8 cellular contexts compared by ENCODE assay signal in genomic region chr20:58650181-58650775, GRCh38. TPM values are rescaled to one million over a fixed set of nuclear protein-coding genes. Genes with fewer than 3 reads are reported as not detected.
DNase-seq lines count a peak whose midpoint lies in the region; ATAC-seq, FAIRE-seq and TF ChIP-seq lines count a peak whose summit lies in the region.

No MANE protein-coding gene starts in this region.

- no peak for TF ChIP-seq CTCF in BE2C (IDR thresholded peaks at IDR 0.05; ENCODE audit: low read depth, low read length)
- TF ChIP-seq CTCF in RWPE2 (IDR thresholded peaks at IDR 0.05; ENCODE audit: poor library complexity, severe bottlenecking), result no peak
- peak in 2 of 3 experiments; percentile 41 to 62; a peak in 4 of 6 replicates for TF ChIP-seq CTCF in GM12878 (IDR thresholded peaks at IDR 0.05 in 2 of 3, conservative IDR thresholded peaks at IDR 0.05 in 1 of 3; ENCODE audit: control insufficient read depth in 2 of 3, extremely low read depth in 1 of 3, insufficient read depth in 1 of 3, low read depth in 3 of 3, low read length in 3 of 3)
- peak in 1 of 3 experiments; percentile 49 for TF ChIP-seq CTCF in keratinocyte (optimal IDR thresholded peaks at IDR 0.05 in 1 of 3, IDR thresholded peaks at IDR 0.05 in 1 of 3, conservative IDR thresholded peaks at IDR 0.05 in 1 of 3; ENCODE audit: extremely low read depth in 1 of 3, insufficient read depth in 2 of 3, low read length in 3 of 3)

- no TSS peak for BruUV-seq in GM12878 (replicated peaks; lab: Mats Ljungman, UMichigan)

- H3K4me2 ChIP-seq in GM12878 (ENCODE audit: control insufficient read depth, insufficient read depth), result peak overlapping the region; percentile 93
- H3K4me2 ChIP-seq in keratinocyte (ENCODE audit: control insufficient read depth, extremely low read depth, insufficient read depth, low read depth, low read length), result peak overlapping the region; percentile 73

- H3K36me3 ChIP-seq in BE2C (no peaks in the 10 kb centered on the region), RWPE2 (ENCODE audit: low read depth) (peaks cover 26% of the 10 kb centered on the region), GM12878 (ENCODE audit: control insufficient read depth in 2 of 2, insufficient read depth in 2 of 2, low read length in 1 of 2) (no peaks in the 10 kb centered on the region), keratinocyte (ENCODE audit: control insufficient read depth in 2 of 2, extremely low read depth in 1 of 2, insufficient read depth in 2 of 2, low read length in 2 of 2) (peaks cover 0 to under 1% of the 10 kb centered on the region in 2 experiments)

- H3K27ac ChIP-seq in RWPE2 (ENCODE audit: poor library complexity, severe bottlenecking) (peak overlapping the region; percentile 79), GM12878 (ENCODE audit: control insufficient read depth, insufficient read depth) (peak overlapping the region; percentile 93), keratinocyte (ENCODE audit: control insufficient read depth, insufficient read depth, low read length) (peak overlapping the region; percentile 81)

- DNase-seq in BE2C (no peak), RWPE2 (ENCODE audit: low spot score) (no peak), GM12878 (ENCODE audit: low read depth, low spot score) (no peak), keratinocyte (ENCODE audit: low read depth, low spot score) (no peak), retina (no peak)
- peak; percentile 30 for DNase-seq in stimulated activated CD8-positive, alpha-beta memory T cell treated with anti-CD3 and anti-CD28 coated beads, Interleukin-12 subunit alpha, Interleukin-12 subunit beta, amount 100 ng/mL, for 4 hours (ENCODE audit: low read depth)

- RAD21 ChIA-PET in GM12878 (lab: Charles Lee; ENCODE audit: unreplicated experiment), result interaction anchor here (0.9 to 2.5 kb wide), 10 partner anchors 9 to 382 kb away, joined by 3 to 10 read pairs (median 8); partner anchors contain the start of genes ATP5F1E and VAPB

- TF ChIP-seq EP300 in GM12878 (IDR thresholded peaks at IDR 0.05; ENCODE audit: borderline replicate concordance in 1 of 2, control insufficient read depth in 1 of 2, low read depth in 2 of 2, low read length in 2 of 2), result no peak

- H3K27me3 ChIP-seq in BE2C, result no peaks in the 10 kb centered on the region
- H3K27me3 ChIP-seq in RWPE2 (ENCODE audit: insufficient read depth, poor library complexity, severe bottlenecking), result no peaks in the 10 kb centered on the region
- no peaks in the 10 kb centered on the region for H3K27me3 ChIP-seq in GM12878 (replicated peaks in 1 of 2; ENCODE audit: control insufficient read depth in 2 of 2, insufficient read depth in 2 of 2, low read length in 1 of 2)
- H3K27me3 ChIP-seq in keratinocyte (ENCODE audit: control insufficient read depth, extremely low read depth, insufficient read depth, low read length), result no peaks in the 10 kb centered on the region

- H3K4me3 ChIP-seq in BE2C (ENCODE audit: low read depth, low read length) (peak overlapping the region; percentile 98), RWPE2 (ENCODE audit: severe bottlenecking) (peak overlapping the region; percentile 68), GM12878 (peak overlapping the region; percentile 92), keratinocyte (ENCODE audit: control insufficient read depth in 2 of 3, extremely low read depth in 1 of 3, insufficient read depth in 2 of 3, low read depth in 1 of 3, low read length in 3 of 3) (peak overlapping the region in 2 of 3 experiments; percentile 65 to 79)

- CTCF ChIA-PET in GM12878 (lab: Yijun Ruan, JAX), result interaction anchor here (0.6 to 1.3 kb wide), 10 partner anchors 9 to 383 kb away, joined by 3 to 10 read pairs (median 4); no protein-coding TSS in a partner anchor

- peak; percentile 43; the same call in 1 of the 2 replicates for TF ChIP-seq RAD21 in GM12878 (IDR thresholded peaks at IDR 0.05; ENCODE audit: insufficient read depth, low read depth, low read length)

- H2AFZ ChIP-seq in GM12878 (ENCODE audit: control insufficient read depth, low read depth, low read length), result peak overlapping the region; percentile 79
- no peak overlapping the region for H2AFZ ChIP-seq in keratinocyte (ENCODE audit: control insufficient read depth, low read length)

- H3K79me2 ChIP-seq in GM12878 (ENCODE audit: control insufficient read depth, insufficient read depth, low read length) (peaks cover 45% of the 10 kb centered on the region), keratinocyte (ENCODE audit: control insufficient read depth, insufficient read depth, low read length) (peaks cover 41% of the 10 kb centered on the region)

- TF ChIP-seq POLR2A in GM12878 (IDR thresholded peaks at IDR 0.05; ENCODE audit: low read depth, low read length), result peak; percentile 48

- H3K4me1 ChIP-seq in BE2C (peaks cover 5% of the 10 kb centered on the region), RWPE2 (ENCODE audit: insufficient read depth, poor library complexity, severe bottlenecking) (peaks cover 36% of the 10 kb centered on the region), GM12878 (ENCODE audit: control insufficient read depth, insufficient read depth, low read length) (no peaks in the 10 kb centered on the region; the same call in 1 of the 2 replicates), keratinocyte (ENCODE audit: control insufficient read depth, extremely low read depth, insufficient read depth, low read length) (peaks cover 25% of the 10 kb centered on the region)

- peak; percentile 24 for ATAC-seq in GM21723 (IDR thresholded peaks at IDR 0.05; ENCODE audit: unreplicated experiment)
- ATAC-seq in RWPE2 (ENCODE audit: low read depth), result no peak
- peak; percentile 27 for ATAC-seq in GM12878
- no peak for ATAC-seq in HG02973 (IDR thresholded peaks at IDR 0.05; ENCODE audit: unreplicated experiment)

- no peaks in the 10 kb centered on the region for H3K9me3 ChIP-seq in BE2C
- no peaks in the 10 kb centered on the region for H3K9me3 ChIP-seq in RWPE2 (ENCODE audit: severe bottlenecking)
- H3K9me3 ChIP-seq in GM12878 (replicated peaks; ENCODE audit: control insufficient read depth, insufficient read depth, low read length), result no peaks in the 10 kb centered on the region
- no peaks in the 10 kb centered on the region for H3K9me3 ChIP-seq in keratinocyte (ENCODE audit: control insufficient read depth, low read depth, low read length)

- no peak for FAIRE-seq in GM12878 (lab: Jason Lieb, UNC)
- no peak for FAIRE-seq in keratinocyte (lab: Jason Lieb, UNC)

- 3% methylated on average over 41 of the region's 62 CpGs for WGBS in GM12878 (ENCODE audit: insufficient coverage, insufficient replicate concordance, low lambda C conversion rate, missing lambda C conversion rate)

- intact Hi-C loops in GM12878 (cut with micrococcal nuclease; ENCODE audit: unreplicated experiment), result loop anchor here (2.0 to 10.0 kb wide), 6 partner anchors 42 to 385 kb away; partner anchors contain the start of genes ATP5F1E, GNAS, GNAS-AS1 and NELFCD

- POLR2A ChIA-PET in GM12878 (lab: Charles Lee), result interaction anchor here (0.6 to 1.3 kb wide), 2 partner anchors 28 to 262 kb away, joined by 4 to 6 read pairs; partner anchors contain the start of gene VAPB

- in situ Hi-C loops in GM12878 (cut with MboI), result loop anchor here (10.0 to 25.0 kb wide), 3 partner anchors 255 to 1263 kb away; partner anchors contain the start of genes PRELID3B and RBM38

- H3K9ac ChIP-seq in GM12878 (ENCODE audit: control insufficient read depth, insufficient read depth, low read length) (peak overlapping the region; percentile 95), keratinocyte (ENCODE audit: control insufficient read depth, extremely low read depth, insufficient read depth, low read length) (peak overlapping the region; percentile 86)

- H4K20me1 ChIP-seq in GM12878 (ENCODE audit: control insufficient read depth, insufficient read depth) (no peaks in the 10 kb centered on the region), keratinocyte (ENCODE audit: control insufficient read depth, extremely low read depth, insufficient read depth, low read length) (no peaks in the 10 kb centered on the region)

- peaks cover 3% of the 10 kb centered on the region for H3K9me1 ChIP-seq in keratinocyte (ENCODE audit: control insufficient read depth, extremely low read depth, insufficient read depth, low read length)

- SMC1A ChIA-PET in GM12878 (lab: Charles Lee; ENCODE audit: uncharacterized antibody, unreplicated experiment), result interaction anchor here (0.7 to 2.4 kb wide), 6 partner anchors 10 to 343 kb away, joined by 3 to 13 read pairs (median 4); no protein-coding TSS in a partner anchor

- dilution Hi-C loops in keratinocyte (cut with MboI; ENCODE audit: extremely low pct_ligation_motif_present, low sequenced_read_pairs), result no loop called here

RNA-seq across cellular contexts. Expression of gene STX16, which starts 0.8 kb away (rescaled TPM):
- 83.5 TPM for polyA plus RNA-seq in BE2C (2012; ENCODE audit: insufficient read depth, insufficient read length, low read depth)
- total RNA-seq in GM12878 (2013; cell fraction: nucleolus; rRNA removed), result 111 and 113 TPM in 2 replicates
- total RNA-seq in GM12878 (2014; rRNA removed) (18.7 and 22.8 TPM in 2 replicates), GM12878 (2014; rRNA removed; fragmentation: Illumina TruSeq; extraction: Trizol) (21.7 and 22.4 TPM in 2 replicates), GM12878 (2021) (44.9 and 49.4 TPM in 2 replicates)
- 36.0 TPM for polyA plus RNA-seq in GM12878 (2011; ENCODE audit: low read depth)
- polyA plus RNA-seq in GM12878 (2011; rRNA removed) (66.6 and 83.2 TPM in 2 replicates), GM12878 (2014; fragmentation: Illumina TruSeq; extraction: Trizol) (54.4 and 66.8 TPM in 2 replicates), GM12878 (2014; fragmentation: Nextera tagmentation; extraction: Ambion mirVana) (10 to 100 TPM in 1 of 2 experiments, 1 to 10 TPM in 1; 6.3 to 11.1 TPM), GM12878 (2014; rRNA removed) (64.3 and 68.4 TPM in 2 replicates), GM12878 (2016; fragmentation: Nextera tagmentation; extraction: Ambion mirVana) (10 to 100 TPM; 34.9 to 36.7 TPM), keratinocyte (47.3 to 69.7 TPM (median 56.7 TPM) in 3 replicates)
- polyA plus RNA-seq in GM12878 (2011; cell fraction: cytosol; rRNA removed), result 46.1 and 49.4 TPM in 2 replicates
- polyA plus RNA-seq in GM12878 (2011; cell fraction: nucleus; rRNA removed), result 110 and 121 TPM in 2 replicates
- 51.8 and 60.4 TPM in 2 replicates for polyA plus RNA-seq in GM12878 (2012)
- 24.7 and 43.2 TPM in 2 replicates for polyA minus RNA-seq in GM12878 (2011; rRNA and poly(A)+ RNA removed)
- 8.6 and 18.4 TPM in 2 replicates for polyA minus RNA-seq in GM12878 (2011; cell fraction: cytosol; rRNA and poly(A)+ RNA removed)
- 21.6 and 32.1 TPM in 2 replicates for polyA minus RNA-seq in GM12878 (2011; cell fraction: nucleus; rRNA and poly(A)+ RNA removed)
- 127 TPM for polyA plus RNA-seq in keratinocyte (2011; ENCODE audit: low read depth)
- polyA plus RNA-seq in keratinocyte (2011; cell fraction: cytosol; rRNA removed), result 28.3 and 38.3 TPM in 2 replicates
- 249 and 270 TPM in 2 replicates for polyA plus RNA-seq in keratinocyte (2011; cell fraction: nucleus; rRNA removed)
- 39.1 and 39.3 TPM in 2 replicates for polyA plus RNA-seq in keratinocyte (2012; ENCODE audit: low replicate concordance)
- polyA minus RNA-seq in keratinocyte, result 20.8 to 61.8 TPM (median 27.2 TPM) in 3 replicates
- 14.2 TPM for polyA minus RNA-seq in keratinocyte (2011; cell fraction: cytosol; rRNA and poly(A)+ RNA removed)
- 26.6 and 38.2 TPM in 2 replicates for polyA minus RNA-seq in keratinocyte (2011; cell fraction: nucleus; rRNA and poly(A)+ RNA removed)

RNA-seq across cellular contexts. Expression of gene NPEPL1, which starts 42.3 kb away (rescaled TPM):
- 0.82 TPM for polyA plus RNA-seq in BE2C (2012; ENCODE audit: insufficient read depth, insufficient read length, low read depth)
- 28.9 and 36.2 TPM in 2 replicates for total RNA-seq in GM12878 (2013; cell fraction: nucleolus; rRNA removed)
- total RNA-seq in GM12878 (2014; rRNA removed) (12.2 and 14.1 TPM in 2 replicates), GM12878 (2014; rRNA removed; fragmentation: Illumina TruSeq; extraction: Trizol) (8.0 and 9.0 TPM in 2 replicates), GM12878 (2021) (19.5 and 21.3 TPM in 2 replicates)
- 8.5 TPM for polyA plus RNA-seq in GM12878 (2011; ENCODE audit: low read depth)
- polyA plus RNA-seq in GM12878 (2011; rRNA removed) (1.8 and 3.1 TPM in 2 replicates), GM12878 (2014; fragmentation: Illumina TruSeq; extraction: Trizol) (1.6 and 6.1 TPM in 2 replicates), GM12878 (2014; fragmentation: Nextera tagmentation; extraction: Ambion mirVana) (under 1 TPM; 0.08 to 0.80 TPM), GM12878 (2014; rRNA removed) (20.0 and 23.1 TPM in 2 replicates), GM12878 (2016; fragmentation: Nextera tagmentation; extraction: Ambion mirVana) (10 to 100 TPM; 11.4 to 13.1 TPM), keratinocyte (4.4 to 8.3 TPM (median 4.5 TPM) in 3 replicates)
- 2.6 and 4.7 TPM in 2 replicates for polyA plus RNA-seq in GM12878 (2011; cell fraction: cytosol; rRNA removed)
- polyA plus RNA-seq in GM12878 (2011; cell fraction: nucleus; rRNA removed), result 94.4 and 121 TPM in 2 replicates
- polyA plus RNA-seq in GM12878 (2012), result 24.8 and 27.2 TPM in 2 replicates
- 0.88 and 3.5 TPM in 2 replicates for polyA minus RNA-seq in GM12878 (2011; rRNA and poly(A)+ RNA removed)
- polyA minus RNA-seq in GM12878 (2011; cell fraction: cytosol; rRNA and poly(A)+ RNA removed), result 1.6 and 3.2 TPM in 2 replicates
- polyA minus RNA-seq in GM12878 (2011; cell fraction: nucleus; rRNA and poly(A)+ RNA removed), result 11.4 and 21.0 TPM in 2 replicates
- polyA plus RNA-seq in keratinocyte (2011; ENCODE audit: low read depth), result 8.1 TPM
- polyA plus RNA-seq in keratinocyte (2011; cell fraction: cytosol; rRNA removed), result 2.5 and 6.6 TPM in 2 replicates
- polyA plus RNA-seq in keratinocyte (2011; cell fraction: nucleus; rRNA removed), result 21.6 and 31.6 TPM in 2 replicates
- 12.0 and 14.6 TPM in 2 replicates for polyA plus RNA-seq in keratinocyte (2012; ENCODE audit: low replicate concordance)
- polyA minus RNA-seq in keratinocyte, result 4.7 to 11.1 TPM (median 7.6 TPM) in 3 replicates
- 11.5 TPM for polyA minus RNA-seq in keratinocyte (2011; cell fraction: cytosol; rRNA and poly(A)+ RNA removed)
- 8.9 and 12.0 TPM in 2 replicates for polyA minus RNA-seq in keratinocyte (2011; cell fraction: nucleus; rRNA and poly(A)+ RNA removed)

Comparison
In these comparisons a context has a peak if more than half of its experiments do, and no peak if none do; other contexts are left out.
1. CTCF ChIP-seq: peak in GM12878 (2 of 3); none in BE2C (single experiment) and RWPE2 (single experiment).
2. ATAC-seq: peak in GM21723 (single experiment) and GM12878 (single experiment); none in RWPE2 (single experiment) and HG02973 (single experiment).
3. Peak in every context shown above with its lines, with median percentiles within 50 percentile points of each other: H3K4me3 ChIP-seq and H3K27ac ChIP-seq.